In the genomic region with DNA sequence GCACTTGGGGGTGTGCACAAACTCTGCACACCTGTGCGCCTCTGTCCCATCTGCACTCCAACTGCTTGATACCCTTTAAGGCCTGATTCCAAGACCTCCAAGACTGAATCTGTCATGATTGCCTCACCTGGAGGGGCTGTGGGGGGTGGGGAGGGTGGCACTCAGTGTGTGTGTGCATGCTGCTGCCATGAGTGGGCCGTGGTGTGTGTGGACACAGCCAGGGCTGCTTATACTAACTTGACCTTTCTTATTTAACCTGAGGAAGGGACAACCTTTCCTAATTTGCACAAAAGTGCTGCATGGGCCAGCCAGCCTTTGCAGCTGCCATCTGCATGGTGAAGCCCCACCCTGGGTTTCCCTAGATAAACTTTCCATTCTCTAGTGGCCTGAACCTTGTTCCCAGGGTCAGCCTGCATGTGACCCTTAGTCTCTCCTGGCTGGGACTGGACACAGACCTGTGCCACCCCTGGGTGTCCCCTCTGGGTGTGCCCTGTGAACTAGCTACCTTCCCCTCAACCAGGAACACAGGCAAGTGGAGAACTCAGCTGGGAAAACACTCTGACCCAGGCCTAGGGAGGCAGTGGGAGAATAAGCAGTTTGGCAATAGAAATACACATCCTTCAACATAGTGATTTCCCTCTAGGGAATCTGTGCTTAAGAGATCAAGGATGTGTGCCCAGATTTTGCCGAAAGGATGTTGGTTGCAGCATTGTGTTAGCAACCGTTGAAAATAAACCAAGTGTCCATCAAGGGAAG, we compare ENCODE assay signal across 2 cellular contexts.
TF ChIP-seq lines count a peak whose summit lies in the region.

No MANE protein-coding gene starts in this region.

TF ChIP-seq in liver, 16 proteins besides CTCF, POLR2A, EP300 and RAD21:
- TF ChIP-seq EGR1 (IDR thresholded peaks at IDR 0.05; ENCODE audit: low read depth in 2 of 2), result peak; percentile 85 to 89
- no peak for TF ChIP-seq GABPA (IDR thresholded peaks at IDR 0.05 in 1 of 2, conservative IDR thresholded peaks at IDR 0.05 in 1 of 2)
- peak; percentile 97 for TF ChIP-seq SP1 (IDR thresholded peaks at IDR 0.05)
- peak; percentile 95 to 98 for TF ChIP-seq RXRA (IDR thresholded peaks at IDR 0.05)
- peak; percentile 98 for TF ChIP-seq HNF4G (IDR thresholded peaks at IDR 0.05)
- no peak for TF ChIP-seq FOXA1 (IDR thresholded peaks at IDR 0.05)
- TF ChIP-seq, protein P1, sequence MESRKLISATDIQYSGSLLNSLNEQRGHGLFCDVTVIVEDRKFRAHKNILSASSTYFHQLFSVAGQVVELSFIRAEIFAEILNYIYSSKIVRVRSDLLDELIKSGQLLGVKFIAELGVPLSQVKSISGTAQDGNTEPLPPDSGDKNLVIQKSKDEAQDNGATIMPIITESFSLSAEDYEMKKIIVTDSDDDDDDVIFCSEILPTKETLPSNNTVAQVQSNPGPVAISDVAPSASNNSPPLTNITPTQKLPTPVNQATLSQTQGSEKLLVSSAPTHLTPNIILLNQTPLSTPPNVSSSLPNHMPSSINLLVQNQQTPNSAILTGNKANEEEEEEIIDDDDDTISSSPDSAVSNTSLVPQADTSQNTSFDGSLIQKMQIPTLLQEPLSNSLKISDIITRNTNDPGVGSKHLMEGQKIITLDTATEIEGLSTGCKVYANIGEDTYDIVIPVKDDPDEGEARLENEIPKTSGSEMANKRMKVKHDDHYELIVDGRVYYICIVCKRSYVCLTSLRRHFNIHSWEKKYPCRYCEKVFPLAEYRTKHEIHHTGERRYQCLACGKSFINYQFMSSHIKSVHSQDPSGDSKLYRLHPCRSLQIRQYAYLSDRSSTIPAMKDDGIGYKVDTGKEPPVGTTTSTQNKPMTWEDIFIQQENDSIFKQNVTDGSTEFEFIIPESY (IDR thresholded peaks at IDR 0.05), result no peak
- TF ChIP-seq, protein P2, sequence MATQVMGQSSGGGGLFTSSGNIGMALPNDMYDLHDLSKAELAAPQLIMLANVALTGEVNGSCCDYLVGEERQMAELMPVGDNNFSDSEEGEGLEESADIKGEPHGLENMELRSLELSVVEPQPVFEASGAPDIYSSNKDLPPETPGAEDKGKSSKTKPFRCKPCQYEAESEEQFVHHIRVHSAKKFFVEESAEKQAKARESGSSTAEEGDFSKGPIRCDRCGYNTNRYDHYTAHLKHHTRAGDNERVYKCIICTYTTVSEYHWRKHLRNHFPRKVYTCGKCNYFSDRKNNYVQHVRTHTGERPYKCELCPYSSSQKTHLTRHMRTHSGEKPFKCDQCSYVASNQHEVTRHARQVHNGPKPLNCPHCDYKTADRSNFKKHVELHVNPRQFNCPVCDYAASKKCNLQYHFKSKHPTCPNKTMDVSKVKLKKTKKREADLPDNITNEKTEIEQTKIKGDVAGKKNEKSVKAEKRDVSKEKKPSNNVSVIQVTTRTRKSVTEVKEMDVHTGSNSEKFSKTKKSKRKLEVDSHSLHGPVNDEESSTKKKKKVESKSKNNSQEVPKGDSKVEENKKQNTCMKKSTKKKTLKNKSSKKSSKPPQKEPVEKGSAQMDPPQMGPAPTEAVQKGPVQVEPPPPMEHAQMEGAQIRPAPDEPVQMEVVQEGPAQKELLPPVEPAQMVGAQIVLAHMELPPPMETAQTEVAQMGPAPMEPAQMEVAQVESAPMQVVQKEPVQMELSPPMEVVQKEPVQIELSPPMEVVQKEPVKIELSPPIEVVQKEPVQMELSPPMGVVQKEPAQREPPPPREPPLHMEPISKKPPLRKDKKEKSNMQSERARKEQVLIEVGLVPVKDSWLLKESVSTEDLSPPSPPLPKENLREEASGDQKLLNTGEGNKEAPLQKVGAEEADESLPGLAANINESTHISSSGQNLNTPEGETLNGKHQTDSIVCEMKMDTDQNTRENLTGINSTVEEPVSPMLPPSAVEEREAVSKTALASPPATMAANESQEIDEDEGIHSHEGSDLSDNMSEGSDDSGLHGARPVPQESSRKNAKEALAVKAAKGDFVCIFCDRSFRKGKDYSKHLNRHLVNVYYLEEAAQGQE (IDR thresholded peaks at IDR 0.05), result peak; percentile 42
- no peak for TF ChIP-seq YY1 (IDR thresholded peaks at IDR 0.05)
- no peak for TF ChIP-seq TAF1 (conservative IDR thresholded peaks at IDR 0.05)
- peak; percentile 32 for TF ChIP-seq FOXA2 (IDR thresholded peaks at IDR 0.05)
- peak; percentile 53 to 64 for TF ChIP-seq JUND (IDR thresholded peaks at IDR 0.05)
- peak; percentile 97 for TF ChIP-seq NR2F2 (IDR thresholded peaks at IDR 0.05)
- TF ChIP-seq, protein P3, sequence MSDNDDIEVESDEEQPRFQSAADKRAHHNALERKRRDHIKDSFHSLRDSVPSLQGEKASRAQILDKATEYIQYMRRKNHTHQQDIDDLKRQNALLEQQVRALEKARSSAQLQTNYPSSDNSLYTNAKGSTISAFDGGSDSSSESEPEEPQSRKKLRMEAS (IDR thresholded peaks at IDR 0.05), result peak; percentile 56
- TF ChIP-seq, protein P4, sequence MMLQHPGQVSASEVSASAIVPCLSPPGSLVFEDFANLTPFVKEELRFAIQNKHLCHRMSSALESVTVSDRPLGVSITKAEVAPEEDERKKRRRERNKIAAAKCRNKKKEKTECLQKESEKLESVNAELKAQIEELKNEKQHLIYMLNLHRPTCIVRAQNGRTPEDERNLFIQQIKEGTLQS (IDR thresholded peaks at IDR 0.05), result peak; percentile 83
- TF ChIP-seq HNF4A (conservative IDR thresholded peaks at IDR 0.05), result peak; percentile 96 to 100
TF ChIP-seq in liver: peak in this region for 11.

TF ChIP-seq in HepG2, 621 proteins besides CTCF, POLR2A, EP300 and RAD21:
- TF ChIP-seq, protein P5, sequence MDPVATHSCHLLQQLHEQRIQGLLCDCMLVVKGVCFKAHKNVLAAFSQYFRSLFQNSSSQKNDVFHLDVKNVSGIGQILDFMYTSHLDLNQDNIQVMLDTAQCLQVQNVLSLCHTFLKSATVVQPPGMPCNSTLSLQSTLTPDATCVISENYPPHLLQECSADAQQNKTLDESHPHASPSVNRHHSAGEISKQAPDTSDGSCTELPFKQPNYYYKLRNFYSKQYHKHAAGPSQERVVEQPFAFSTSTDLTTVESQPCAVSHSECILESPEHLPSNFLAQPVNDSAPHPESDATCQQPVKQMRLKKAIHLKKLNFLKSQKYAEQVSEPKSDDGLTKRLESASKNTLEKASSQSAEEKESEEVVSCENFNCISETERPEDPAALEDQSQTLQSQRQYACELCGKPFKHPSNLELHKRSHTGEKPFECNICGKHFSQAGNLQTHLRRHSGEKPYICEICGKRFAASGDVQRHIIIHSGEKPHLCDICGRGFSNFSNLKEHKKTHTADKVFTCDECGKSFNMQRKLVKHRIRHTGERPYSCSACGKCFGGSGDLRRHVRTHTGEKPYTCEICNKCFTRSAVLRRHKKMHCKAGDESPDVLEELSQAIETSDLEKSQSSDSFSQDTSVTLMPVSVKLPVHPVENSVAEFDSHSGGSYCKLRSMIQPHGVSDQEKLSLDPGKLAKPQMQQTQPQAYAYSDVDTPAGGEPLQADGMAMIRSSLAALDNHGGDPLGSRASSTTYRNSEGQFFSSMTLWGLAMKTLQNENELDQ (CRISPR knock-in tag; IDR thresholded peaks at IDR 0.05; ENCODE audit: borderline replicate concordance), result no peak
- TF ChIP-seq MED13 (CRISPR knock-in tag; IDR thresholded peaks at IDR 0.05) (no peak), PAX8 (CRISPR knock-in tag; IDR thresholded peaks at IDR 0.05; ENCODE audit: borderline replicate concordance) (no peak), ZBTB7A (CRISPR knock-in tag; IDR thresholded peaks at IDR 0.05) (no peak), KLF13 (CRISPR knock-in tag; IDR thresholded peaks at IDR 0.05) (no peak), JUNB (CRISPR knock-in tag; IDR thresholded peaks at IDR 0.05; ENCODE audit: borderline replicate concordance) (no peak)
- TF ChIP-seq, protein P2 (IDR thresholded peaks at IDR 0.05; ENCODE audit: borderline replicate concordance in 1 of 2, low read depth in 1 of 2, low read length in 2 of 2), result no peak
- TF ChIP-seq, protein P6, sequence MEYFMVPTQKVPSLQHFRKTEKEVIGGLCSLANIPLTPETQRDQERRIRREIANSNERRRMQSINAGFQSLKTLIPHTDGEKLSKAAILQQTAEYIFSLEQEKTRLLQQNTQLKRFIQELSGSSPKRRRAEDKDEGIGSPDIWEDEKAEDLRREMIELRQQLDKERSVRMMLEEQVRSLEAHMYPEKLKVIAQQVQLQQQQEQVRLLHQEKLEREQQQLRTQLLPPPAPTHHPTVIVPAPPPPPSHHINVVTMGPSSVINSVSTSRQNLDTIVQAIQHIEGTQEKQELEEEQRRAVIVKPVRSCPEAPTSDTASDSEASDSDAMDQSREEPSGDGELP (IDR thresholded peaks at IDR 0.05; ENCODE audit: borderline replicate concordance, low read depth), result no peak
- TF ChIP-seq, protein P7, sequence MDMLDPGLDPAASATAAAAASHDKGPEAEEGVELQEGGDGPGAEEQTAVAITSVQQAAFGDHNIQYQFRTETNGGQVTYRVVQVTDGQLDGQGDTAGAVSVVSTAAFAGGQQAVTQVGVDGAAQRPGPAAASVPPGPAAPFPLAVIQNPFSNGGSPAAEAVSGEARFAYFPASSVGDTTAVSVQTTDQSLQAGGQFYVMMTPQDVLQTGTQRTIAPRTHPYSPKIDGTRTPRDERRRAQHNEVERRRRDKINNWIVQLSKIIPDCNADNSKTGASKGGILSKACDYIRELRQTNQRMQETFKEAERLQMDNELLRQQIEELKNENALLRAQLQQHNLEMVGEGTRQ (IDR thresholded peaks at IDR 0.05; ENCODE audit: low read depth, low read length), result no peak
- TF ChIP-seq, protein P7 (CRISPR knock-in tag; IDR thresholded peaks at IDR 0.05; ENCODE audit: borderline replicate concordance), result no peak
- TF ChIP-seq, protein P8, sequence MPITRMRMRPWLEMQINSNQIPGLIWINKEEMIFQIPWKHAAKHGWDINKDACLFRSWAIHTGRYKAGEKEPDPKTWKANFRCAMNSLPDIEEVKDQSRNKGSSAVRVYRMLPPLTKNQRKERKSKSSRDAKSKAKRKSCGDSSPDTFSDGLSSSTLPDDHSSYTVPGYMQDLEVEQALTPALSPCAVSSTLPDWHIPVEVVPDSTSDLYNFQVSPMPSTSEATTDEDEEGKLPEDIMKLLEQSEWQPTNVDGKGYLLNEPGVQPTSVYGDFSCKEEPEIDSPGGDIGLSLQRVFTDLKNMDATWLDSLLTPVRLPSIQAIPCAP (CRISPR knock-in tag; IDR thresholded peaks at IDR 0.05; ENCODE audit: low read depth), result no peak
TF ChIP-seq in HepG2: peak in this region for 0.
